14 cellular contexts compared by ENCODE assay signal in the genomic region with DNA sequence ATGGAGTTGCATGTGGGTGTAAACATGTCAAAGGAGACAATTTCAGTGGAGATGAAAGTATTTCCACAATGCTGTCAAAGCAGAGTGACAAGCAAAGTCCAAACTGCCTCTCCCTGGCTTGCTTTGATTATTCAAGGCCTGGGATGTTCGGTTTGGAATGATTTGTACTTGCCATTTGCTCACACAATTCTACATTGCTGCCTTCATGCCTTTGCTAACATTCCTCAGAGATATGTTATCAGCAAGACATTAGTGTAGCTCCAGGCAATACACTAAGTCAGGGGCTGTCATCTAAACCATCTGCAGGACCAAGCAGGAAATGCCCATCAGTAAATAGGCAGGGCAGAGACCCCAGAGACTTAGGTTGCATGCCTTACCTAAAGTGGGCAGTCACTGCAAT.
DNase-seq lines count a peak whose midpoint lies in the region; ATAC-seq and TF ChIP-seq lines count a peak whose summit lies in the region.
"Had no signal": no experiment of that assay in that cellular context is flagged by ENCODE, and none has a peak within 500 bp of the region (broad histone marks: within the 10 kb centered on the region; RNA-seq: fewer than 3 reads in every experiment).

No MANE protein-coding gene starts in this region.

- H2BK120ac ChIP-seq in IMR-90 (ENCODE audit: low read depth, low read length): 0 out of 2 replicates have a peak overlapping the region, but pooled peaks have one; percentile 5

- BruUV-seq in IMR-90 (replicated peaks; lab: Mats Ljungman, UMichigan): no TSS peak

- 0 out of 3 replicates have a peak overlapping the region, but pooled peaks have one; percentile 15 for H2BK15ac ChIP-seq in IMR-90 (ENCODE audit: low read depth, low read length)

- TF ChIP-seq CTCF in IMR-90 (conservative IDR thresholded peaks at IDR 0.05; ENCODE audit: low read depth, low read length) (no peak), neural cell (IDR thresholded peaks at IDR 0.05; ENCODE audit: poor library complexity, severe bottlenecking) (no peak)

- H3K4me3 ChIP-seq in IMR-90 (ENCODE audit: insufficient read depth, low read depth, low read length) (no peak overlapping the region), neural cell (ENCODE audit: low read length) (no peak overlapping the region)

- H3K9ac ChIP-seq in IMR-90 (ENCODE audit: low read depth, low read length): no peak overlapping the region
- H3K9ac ChIP-seq in neural cell (ENCODE audit: low read length): no peak overlapping the region

- no peak overlapping the region for H3K23ac ChIP-seq in IMR-90 (ENCODE audit: low read depth, low read length)

- in situ Hi-C loops in IMR-90 (cut with MboI; ENCODE audit: low sequenced_read_pairs): loop anchor here (25.0 kb wide), 1 partner anchor 1436 kb away; no protein-coding TSS in a partner anchor

- intact Hi-C loops in IMR-90 (cut with micrococcal nuclease): no loop called here

- H3K9me2 ChIP-seq in neural cell (ENCODE audit: insufficient read depth, low read length): no peaks in the 10 kb centered on the region

- no peak overlapping the region for H3K4me2 ChIP-seq in IMR-90 (ENCODE audit: low read depth, low read length)
- H3K4me2 ChIP-seq in neural cell (ENCODE audit: low read length): no peak overlapping the region

- CTCF ChIA-PET in IMR-90 (lab: Yijun Ruan, JAX): no interaction called here

- no peaks in the 10 kb centered on the region for H3K9me3 ChIP-seq in IMR-90 (ENCODE audit: control insufficient read depth, insufficient read depth, low read length)
- no peaks in the 10 kb centered on the region for H3K9me3 ChIP-seq in neural cell (ENCODE audit: low read length)

- no peak overlapping the region for H4K91ac ChIP-seq in IMR-90 (ENCODE audit: insufficient read depth, low read depth, low read length)

- H3K27ac ChIP-seq in IMR-90 (ENCODE audit: insufficient read depth, low read length): no peak overlapping the region
- H3K27ac ChIP-seq in neural cell (ENCODE audit: low read length): no peak overlapping the region
- H3K27ac ChIP-seq: HL-60 had no signal

- H2BK5ac ChIP-seq in IMR-90 (ENCODE audit: low read depth, low read length, poor library complexity, severe bottlenecking): no peak overlapping the region

- H4K5ac ChIP-seq in IMR-90 (ENCODE audit: low read depth, low read length): no peak overlapping the region

- no peak overlapping the region for H3K4ac ChIP-seq in IMR-90 (ENCODE audit: low read depth, low read length)

- no peak for TF ChIP-seq POLR2A in IMR-90 (IDR thresholded peaks at IDR 0.05; ENCODE audit: low read depth, low read length)

- H3K79me2 ChIP-seq in neural cell (replicated peaks; ENCODE audit: insufficient read depth, low read length): no peaks in the 10 kb centered on the region

- no peak for TF ChIP-seq EP300 in neural cell (conservative IDR thresholded peaks at IDR 0.05; ENCODE audit: poor library complexity, severe bottlenecking)

- peak; percentile 38 for ATAC-seq in IMR-90 (ENCODE audit: low read depth)
- ATAC-seq in HG03521 (IDR thresholded peaks at IDR 0.05; ENCODE audit: unreplicated experiment): no peak
- no peak for ATAC-seq in left lobe of liver

- no peaks in the 10 kb centered on the region for H3K79me1 ChIP-seq in IMR-90 (ENCODE audit: low read depth in 1 of 2, low read length in 2 of 2)

- no peak overlapping the region for H3K56ac ChIP-seq in IMR-90 (ENCODE audit: extremely low read depth, insufficient read depth, low read length)

- H2AK9ac ChIP-seq in IMR-90 (replicated peaks; ENCODE audit: low read depth, low read length, poor library complexity): no peak overlapping the region

- H2AFZ ChIP-seq in IMR-90 (replicated peaks; ENCODE audit: low read length, poor library complexity): no peak overlapping the region
- H2AFZ ChIP-seq in neural cell (ENCODE audit: low read depth, low read length): no peak overlapping the region

- dilution Hi-C loops in IMR-90 (cut with HindIII; ENCODE audit: low sequenced_read_pairs, unreplicated experiment): no loop called here

- H4K8ac ChIP-seq in IMR-90 (ENCODE audit: low read depth in 2 of 2, low read length in 2 of 2): no peak overlapping the region

- H4K20me1 ChIP-seq in IMR-90 (ENCODE audit: insufficient read depth, low read length) (no peaks in the 10 kb centered on the region), neural cell (ENCODE audit: insufficient read depth) (no peaks in the 10 kb centered on the region)

- 0 out of 2 replicates have a peak overlapping the region, but pooled peaks have one; percentile 24 for H3K18ac ChIP-seq in IMR-90 (ENCODE audit: low read depth, low read length)

- H3K27me3 ChIP-seq in IMR-90 (ENCODE audit: control insufficient read depth, insufficient read depth, low read length) (peaks cover 12% of the 10 kb centered on the region), neural cell (ENCODE audit: insufficient read depth, low read depth, low read length) (no peaks in the 10 kb centered on the region)

- no peak overlapping the region for H3K14ac ChIP-seq in IMR-90 (replicated peaks; ENCODE audit: low read depth, low read length)

- H3K9me1 ChIP-seq in IMR-90 (ENCODE audit: insufficient read depth, low read length): peaks cover 6% of the 10 kb centered on the region

- no peak overlapping the region for H2BK20ac ChIP-seq in IMR-90 (ENCODE audit: low read depth, low read length)

- peak; percentile 17 for DNase-seq in IMR-90
- DNase-seq in islet precursor cell: peak; percentile 70
- DNase-seq in stimulated activated CD8-positive, alpha-beta memory T cell treated with anti-CD3 and anti-CD28 coated beads, Interleukin-4, amount 100 ng/mL, for 48 hours: no peak
- DNase-seq in left lobe of liver (ENCODE audit: low spot score): no peak
- DNase-seq in NK-92 treated with Interleukin-12 subunit alpha and Interleukin-12 subunit beta, amount 100 ng/mL, for 24 hours (lab: John Stamatoyannopoulos, UW): no peak
- DNase-seq: C1 segment of cervical spinal cord; CD4-positive, alpha-beta T cell; DMS79 treated with DMSO at 0.1 percent for 48 hours; GF-D8; GOT3; H9 had no signal

- no peak overlapping the region for H2AK5ac ChIP-seq in IMR-90 (ENCODE audit: low read depth, low read length)

- H3K4me1 ChIP-seq in IMR-90 (ENCODE audit: control insufficient read depth, insufficient read depth, low read length): peaks cover 14% of the 10 kb centered on the region

- no peaks in the 10 kb centered on the region for H3F3A ChIP-seq in neural cell (ENCODE audit: insufficient read depth, low read length, poor library complexity, severe bottlenecking)

- WGBS in IMR-90 (ENCODE audit: extremely low coverage in 2 of 2, insufficient read length in 1 of 2), 2 experiments: no CpG with 5 or more reads among the region's 1 CpG

- H3K36me3 ChIP-seq in IMR-90 (ENCODE audit: control insufficient read depth, insufficient read depth, low read length): no peaks in the 10 kb centered on the region
- no peaks in the 10 kb centered on the region for H3K36me3 ChIP-seq in neural cell (ENCODE audit: insufficient read depth, low read length)

- TF ChIP-seq RAD21 in IMR-90 (IDR thresholded peaks at IDR 0.05; ENCODE audit: low read length): no peak
- no peak for TF ChIP-seq RAD21 in neural cell (conservative IDR thresholded peaks at IDR 0.05)

- POLR2A ChIA-PET in IMR-90 (lab: Charles Lee; ENCODE audit: unreplicated experiment): no interaction called here

TF ChIP-seq in IMR-90, 13 proteins besides CTCF, POLR2A, EP300 and RAD21:
- TF ChIP-seq CEBPB (IDR thresholded peaks at IDR 0.05; ENCODE audit: low read depth, low read length) (no peak), RFX5 (IDR thresholded peaks at IDR 0.05; ENCODE audit: low read depth, low read length) (no peak), MAZ (IDR thresholded peaks at IDR 0.05; ENCODE audit: borderline replicate concordance, low read depth, low read length) (no peak), BHLHE40 (IDR thresholded peaks at IDR 0.05; ENCODE audit: low read depth, low read length) (no peak)

TF ChIP-seq in neural cell, 6 proteins besides CTCF, POLR2A, EP300 and RAD21:
- TF ChIP-seq TAF1 (IDR thresholded peaks at IDR 0.05; ENCODE audit: low read depth) (no peak), MXI1 (conservative IDR thresholded peaks at IDR 0.05; ENCODE audit: poor library complexity, severe bottlenecking) (no peak), POLR2AphosphoS5 (IDR thresholded peaks at IDR 0.05) (peak; percentile 47), SMC3 (conservative IDR thresholded peaks at IDR 0.05; ENCODE audit: poor library complexity) (no peak)
- TF ChIP-seq, protein P1, sequence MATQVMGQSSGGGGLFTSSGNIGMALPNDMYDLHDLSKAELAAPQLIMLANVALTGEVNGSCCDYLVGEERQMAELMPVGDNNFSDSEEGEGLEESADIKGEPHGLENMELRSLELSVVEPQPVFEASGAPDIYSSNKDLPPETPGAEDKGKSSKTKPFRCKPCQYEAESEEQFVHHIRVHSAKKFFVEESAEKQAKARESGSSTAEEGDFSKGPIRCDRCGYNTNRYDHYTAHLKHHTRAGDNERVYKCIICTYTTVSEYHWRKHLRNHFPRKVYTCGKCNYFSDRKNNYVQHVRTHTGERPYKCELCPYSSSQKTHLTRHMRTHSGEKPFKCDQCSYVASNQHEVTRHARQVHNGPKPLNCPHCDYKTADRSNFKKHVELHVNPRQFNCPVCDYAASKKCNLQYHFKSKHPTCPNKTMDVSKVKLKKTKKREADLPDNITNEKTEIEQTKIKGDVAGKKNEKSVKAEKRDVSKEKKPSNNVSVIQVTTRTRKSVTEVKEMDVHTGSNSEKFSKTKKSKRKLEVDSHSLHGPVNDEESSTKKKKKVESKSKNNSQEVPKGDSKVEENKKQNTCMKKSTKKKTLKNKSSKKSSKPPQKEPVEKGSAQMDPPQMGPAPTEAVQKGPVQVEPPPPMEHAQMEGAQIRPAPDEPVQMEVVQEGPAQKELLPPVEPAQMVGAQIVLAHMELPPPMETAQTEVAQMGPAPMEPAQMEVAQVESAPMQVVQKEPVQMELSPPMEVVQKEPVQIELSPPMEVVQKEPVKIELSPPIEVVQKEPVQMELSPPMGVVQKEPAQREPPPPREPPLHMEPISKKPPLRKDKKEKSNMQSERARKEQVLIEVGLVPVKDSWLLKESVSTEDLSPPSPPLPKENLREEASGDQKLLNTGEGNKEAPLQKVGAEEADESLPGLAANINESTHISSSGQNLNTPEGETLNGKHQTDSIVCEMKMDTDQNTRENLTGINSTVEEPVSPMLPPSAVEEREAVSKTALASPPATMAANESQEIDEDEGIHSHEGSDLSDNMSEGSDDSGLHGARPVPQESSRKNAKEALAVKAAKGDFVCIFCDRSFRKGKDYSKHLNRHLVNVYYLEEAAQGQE (IDR thresholded peaks at IDR 0.05; ENCODE audit: borderline replicate concordance): no peak

Comparison
In these comparisons a context has a peak if more than half of its experiments do, and no peak if none do; other contexts are left out.
1. DNase-seq: peak in IMR-90 (single experiment) and islet precursor cell (single experiment); none in stimulated activated CD8-positive, alpha-beta memory T cell treated with anti-CD3 and anti-CD28 coated beads, Interleukin-4, amount 100 ng/mL, for 48 hours (single experiment), left lobe of liver (single experiment) and NK-92 treated with Interleukin-12 subunit alpha and Interleukin-12 subunit beta, amount 100 ng/mL, for 24 hours (single experiment).